ENCODE assay signal across 10 cellular contexts in the genomic region with DNA sequence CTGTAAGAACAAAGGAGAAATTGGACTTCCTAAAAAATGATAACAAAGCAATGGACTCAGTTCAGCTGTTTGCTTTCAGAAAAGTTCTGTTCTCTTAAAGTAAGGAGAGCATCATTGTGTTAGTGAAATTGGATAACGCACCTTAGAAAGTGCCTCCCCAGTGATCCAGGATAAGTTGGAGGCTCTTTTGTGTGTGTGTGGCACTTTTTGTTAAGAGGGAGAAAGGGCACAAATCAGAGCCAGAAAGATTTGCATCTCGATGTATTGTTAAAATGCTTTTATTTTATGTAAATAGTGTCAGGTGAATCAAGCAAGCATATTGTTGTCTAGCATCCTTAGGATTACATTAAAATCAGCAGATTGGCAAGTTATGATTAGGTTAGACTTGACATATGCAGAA. TPM values are rescaled to one million over a fixed set of nuclear protein-coding genes. Genes with fewer than 3 reads are reported as not detected.
A peak's percentile ranks its signal among the peaks of the same experiment; 100 is the strongest.
DNase-seq lines count a peak whose midpoint lies in the region; ATAC-seq, FAIRE-seq and TF ChIP-seq lines count a peak whose summit lies in the region.
"Had no signal": no experiment of that assay in that cellular context is flagged by ENCODE, and none has a peak within 500 bp of the region (broad histone marks: within the 10 kb centered on the region; RNA-seq: fewer than 3 reads in every experiment).

No MANE protein-coding gene starts in this region.

- no TSS peak for BruUV-seq in MCF 10A (replicated peaks; lab: Mats Ljungman, UMichigan)

- FAIRE-seq in GM12892 (lab: Jason Lieb, UNC) = no peak
- FAIRE-seq: TTC549 had no signal

- peaks cover 19% of the 10 kb centered on the region for H3K4me1 Mint-ChIP-seq in MCF 10A (ENCODE audit: insufficient read depth, unreplicated experiment)

- 0 out of 2 replicates have a peak, but pooled peaks have one; percentile 25 for TF ChIP-seq POLR2A in GM12892 (IDR thresholded peaks at IDR 0.05; ENCODE audit: low read depth, low read length)

- CTCF ChIA-PET in MCF 10A (lab: Yijun Ruan, JAX) = interaction anchor here (0.6 to 1.0 kb wide), 2 partner anchors 170 to 236 kb away, joined by 3 to 4 read pairs; no protein-coding TSS in a partner anchor

- TF ChIP-seq CTCF in MCF 10A (IDR thresholded peaks at IDR 0.05; ENCODE audit: unreplicated experiment) = no peak
- TF ChIP-seq CTCF in GM20000 (IDR thresholded peaks at IDR 0.05; ENCODE audit: extremely low read depth, missing control alignments) = no peak

- H3K27me3 Mint-ChIP-seq in MCF 10A (ENCODE audit: insufficient read depth, unreplicated experiment) = no peaks in the 10 kb centered on the region

- H3K4me1 ChIP-seq in ACC112 (ENCODE audit: control insufficient read depth, insufficient read depth, low read length, unreplicated experiment) (peaks cover 14% of the 10 kb centered on the region), muscle layer of duodenum (ENCODE audit: control insufficient read depth in 1 of 2, insufficient read depth in 2 of 2, low read length in 2 of 2) (peaks cover 0 to 23% of the 10 kb centered on the region in 2 donors)

- H3K9me3 Mint-ChIP-seq in MCF 10A (ENCODE audit: unreplicated experiment) = no peaks in the 10 kb centered on the region

- DNase-seq in GM12892 (ENCODE audit: insufficient read length) = no peak
- no peak for DNase-seq in MCF 10A (ENCODE audit: unreplicated experiment)
- DNase-seq in GF-D8 (lab: John Stamatoyannopoulos, UW) = no peak
- DNase-seq in OCI-M1 (lab: John Stamatoyannopoulos, UW) = no peak
- no peak for DNase-seq in GM20000 (ENCODE audit: low spot score)
- DNase-seq in sciatic nerve (ENCODE audit: low spot score) = no peak
- DNase-seq: dermis blood vessel endothelial cell had no signal

- H3K27ac Mint-ChIP-seq in MCF 10A (ENCODE audit: low read depth, unreplicated experiment) = peak overlapping the region; percentile 33

- POLR2A ChIA-PET in MCF 10A (lab: Yijun Ruan, JAX) = interaction anchor here (0.6 to 4.4 kb wide), 16 partner anchors 8 to 233 kb away, joined by 3 to 45 read pairs (median 4); a partner anchor contains a TSS

- H3K4me3 Mint-ChIP-seq in MCF 10A (ENCODE audit: unreplicated experiment) = peak overlapping the region; percentile 99

- ATAC-seq in sciatic nerve = no peak

- peaks cover 6% of the 10 kb centered on the region for H3K36me3 Mint-ChIP-seq in MCF 10A (ENCODE audit: insufficient read depth, unreplicated experiment)

- H3K27ac ChIP-seq in ACC112 (ENCODE audit: low read depth, low read length) = no peak overlapping the region
- H3K27ac ChIP-seq in muscle layer of duodenum (ENCODE audit: low read length) = peak overlapping the region; percentile 97

- H3K36me3 ChIP-seq in ACC112 (ENCODE audit: insufficient read depth, low read length) (0 out of 2 replicates have a peak, but pooled peaks cover 3% of the 10 kb centered on the region), muscle layer of duodenum (ENCODE audit: control insufficient read depth in 1 of 2, insufficient read depth in 2 of 2, low read length in 2 of 2) (peaks cover 0 to 9% of the 10 kb centered on the region in 2 donors)

- intact Hi-C loops in MCF 10A (cut with micrococcal nuclease) (no loop called here), sciatic nerve (cut with DNase I) (no loop called here)

- H3K9me3 ChIP-seq in muscle layer of duodenum (ENCODE audit: control insufficient read depth in 1 of 2, low read length in 2 of 2) = no peaks in the 10 kb centered on the region

- peaks cover 52% of the 10 kb centered on the region for H3K79me2 ChIP-seq in ACC112 (ENCODE audit: control insufficient read depth, insufficient read depth, low read length, unreplicated experiment)

- H3K27me3 ChIP-seq in ACC112 (ENCODE audit: insufficient read depth, low read length) (no peaks in the 10 kb centered on the region), muscle layer of duodenum (ENCODE audit: low read depth, low read length) (no peaks in the 10 kb centered on the region)

- H3K4me3 ChIP-seq in ACC112 (ENCODE audit: low read depth, low read length) = peak overlapping the region; percentile 87
- peak overlapping the region; percentile 67 to 97 for H3K4me3 ChIP-seq in muscle layer of duodenum (ENCODE audit: low read depth in 1 of 2, low read length in 2 of 2)

- no peak overlapping the region for H2AFZ ChIP-seq in ACC112 (ENCODE audit: low read length, unreplicated experiment)

RNA-seq across cellular contexts. Expression of a gene that starts 2.1 kb away (rescaled TPM):
- polyA plus RNA-seq in GM12892 (2012; ENCODE audit: missing spikeins) = 93.4 TPM
- 18.1 and 19.9 TPM in 2 replicates for total RNA-seq in MCF 10A (2022)
- total RNA-seq in sciatic nerve = 45.1 TPM
